ENCODE assay signal across 7 cellular contexts in the genomic region with DNA sequence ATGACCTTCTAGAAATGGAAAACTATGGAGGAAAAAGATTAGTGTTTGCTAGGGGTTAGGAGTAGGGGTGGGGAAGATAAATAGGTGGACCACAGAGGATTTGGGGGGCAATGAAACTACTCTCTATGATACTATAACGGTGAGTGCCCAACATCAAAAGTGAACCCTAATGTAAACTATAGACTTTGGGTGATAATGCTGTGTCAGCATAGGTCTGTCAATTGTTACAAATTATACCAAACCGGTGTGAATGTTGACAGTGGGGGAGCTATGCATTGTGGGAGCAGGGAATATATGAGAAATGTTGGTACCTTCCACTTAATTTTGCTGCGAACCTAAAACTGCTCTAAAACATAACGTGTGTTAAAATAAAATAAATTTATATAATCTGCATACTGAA.
"Had no signal": no experiment of that assay in that cellular context is flagged by ENCODE, and none has a peak within 500 bp of the region (broad histone marks: within the 10 kb centered on the region; RNA-seq: fewer than 3 reads in every experiment).

No MANE protein-coding gene starts in this region.

- H3K4me3 ChIP-seq: GM23248 had no signal

- H3K27ac ChIP-seq: GM23248, HL-60 had no signal

- FAIRE-seq: H54 had no signal

- H3K9ac ChIP-seq: GM23248 had no signal

- DNase-seq: GM23248, GOT3, H9, HCEC 1CT, KG1 had no signal

- H2AFZ ChIP-seq: GM23248 had no signal
